19 cellular contexts compared by ENCODE assay signal in genomic region chr15:73403171-73403570, GRCh38. TPM values are rescaled to one million over a fixed set of nuclear protein-coding genes. Genes with fewer than 3 reads are reported as not detected.
"Had no signal": no experiment of that assay in that cellular context is flagged by ENCODE, and none has a peak within 500 bp of the region (broad histone marks: within the 10 kb centered on the region; RNA-seq: fewer than 3 reads in every experiment).

No MANE protein-coding gene starts in this region.

- H3K36me3 Mint-ChIP-seq: natural killer cell; stimulated activated memory B cell treated with anti-CD40 and anti-IgM and Interleukin-4, amounts not matched to agents 10 μg/mL and 1 μg/mL and 100 μg/mL, for 72 hours had no signal

- H3K9me3 ChIP-seq: mucosa of descending colon, right lobe of liver, spleen, transverse colon had no signal

- H3K4me3 ChIP-seq: mucosa of descending colon, right lobe of liver, spleen, transverse colon had no signal

- H3K4me3 Mint-ChIP-seq: activated CD8-positive, alpha-beta T cell treated with anti-CD3 and anti-CD28 coated beads, Interleukin-2, amount 10 ng/mL, durations not matched to agents 7 days and 5 days; activated naive CD4-positive, alpha-beta T cell treated with anti-CD3 and anti-CD28 coated beads for 36 hours; activated T-helper 17 cell treated with anti-CD3 and anti-CD28 coated beads, Interleukin-2, amount 50 U/mL, for 72 hours; dendritic cell treated with granulocyte-macrophage colony-stimulating factor and Interleukin-4, amounts not matched to agents 40 ng/mL and 50 ng/mL, for 4 days; endodermal cell; natural killer cell; stimulated activated memory B cell treated with anti-CD40 and anti-IgM and Interleukin-4, amounts not matched to agents 10 μg/mL and 1 μg/mL and 100 μg/mL, for 72 hours had no signal

- H3K27me3 ChIP-seq: right lobe of liver had no signal

- H3K9me3 Mint-ChIP-seq: activated naive CD4-positive, alpha-beta T cell treated with anti-CD3 and anti-CD28 coated beads for 36 hours; activated T-helper 17 cell treated with anti-CD3 and anti-CD28 coated beads, Interleukin-2, amount 50 U/mL, for 72 hours; dendritic cell treated with granulocyte-macrophage colony-stimulating factor and Interleukin-4, amounts not matched to agents 40 ng/mL and 50 ng/mL, for 4 days; endodermal cell; natural killer cell had no signal

- H3K27ac Mint-ChIP-seq: activated CD8-positive, alpha-beta T cell treated with anti-CD3 and anti-CD28 coated beads, Interleukin-2, amount 10 ng/mL, durations not matched to agents 7 days and 5 days; activated naive CD4-positive, alpha-beta T cell treated with anti-CD3 and anti-CD28 coated beads for 36 hours; activated T-helper 17 cell treated with anti-CD3 and anti-CD28 coated beads, Interleukin-2, amount 50 U/mL, for 72 hours; dendritic cell treated with granulocyte-macrophage colony-stimulating factor and Interleukin-4, amounts not matched to agents 40 ng/mL and 50 ng/mL, for 4 days; endodermal cell; natural killer cell; stimulated activated memory B cell treated with anti-CD40 and anti-IgM and Interleukin-4, amounts not matched to agents 10 μg/mL and 1 μg/mL and 100 μg/mL, for 72 hours had no signal

- H3K4me1 Mint-ChIP-seq: activated T-helper 17 cell treated with anti-CD3 and anti-CD28 coated beads, Interleukin-2, amount 50 U/mL, for 72 hours; endodermal cell; natural killer cell; stimulated activated memory B cell treated with anti-CD40 and anti-IgM and Interleukin-4, amounts not matched to agents 10 μg/mL and 1 μg/mL and 100 μg/mL, for 72 hours had no signal

- H3K27ac ChIP-seq: right lobe of liver, spleen, transverse colon, WERI-Rb-1 had no signal

- H3K4me1 ChIP-seq: right lobe of liver, spleen, transverse colon had no signal

- DNase-seq: activated CD4-positive, alpha-beta T cell treated with anti-CD3 and anti-CD28 coated beads for 48 hours; activated CD8-positive, alpha-beta T cell treated with anti-CD3 and anti-CD28 coated beads, Interleukin-2, amount 10 ng/mL, durations not matched to agents 7 days and 5 days; activated naive CD4-positive, alpha-beta T cell treated with anti-CD3 and anti-CD28 coated beads for 36 hours; endodermal cell; foreskin fibroblast; mucosa of descending colon; natural killer cell; right lobe of liver; spleen; stimulated activated CD4-positive, alpha-beta T cell treated with anti-CD3 and anti-CD28 coated beads, Interleukin-1b, Interleukin-23, amount 100 ng/mL, for 48 hours; transverse colon; WERI-Rb-1 had no signal

- H3K36me3 ChIP-seq: right lobe of liver, spleen, transverse colon, WERI-Rb-1 had no signal

RNA-seq across cellular contexts. Expression of gene HCN4, which starts 34.4 kb away (rescaled TPM):
- total RNA-seq: activated CD8-positive, alpha-beta T cell treated with anti-CD3 and anti-CD28 coated beads, Interleukin-2, amount 10 ng/mL, durations not matched to agents 7 days and 5 days; activated naive CD4-positive, alpha-beta T cell treated with anti-CD3 and anti-CD28 coated beads for 36 hours; activated T-helper 17 cell treated with anti-CD3 and anti-CD28 coated beads, Interleukin-2, amount 50 U/mL, for 72 hours; lung microvascular endothelial cell; natural killer cell; posterior vena cava; spleen had no signal
- polyA plus RNA-seq: esophagus, spleen had no signal

RNA-seq across cellular contexts. Expression of gene REC114, which starts 39.8 kb away (rescaled TPM):
- total RNA-seq: activated CD8-positive, alpha-beta T cell treated with anti-CD3 and anti-CD28 coated beads, Interleukin-2, amount 10 ng/mL, durations not matched to agents 7 days and 5 days; activated naive CD4-positive, alpha-beta T cell treated with anti-CD3 and anti-CD28 coated beads for 36 hours; activated T-helper 17 cell treated with anti-CD3 and anti-CD28 coated beads, Interleukin-2, amount 50 U/mL, for 72 hours; endodermal cell; lung microvascular endothelial cell; mucosa of descending colon; natural killer cell; posterior vena cava; right lobe of liver; spleen; subcutaneous adipose tissue; transverse colon had no signal
- polyA plus RNA-seq: esophagus, spleen had no signal
